Comparison of ENCODE assay signal across 8 cellular contexts in the genomic region with DNA sequence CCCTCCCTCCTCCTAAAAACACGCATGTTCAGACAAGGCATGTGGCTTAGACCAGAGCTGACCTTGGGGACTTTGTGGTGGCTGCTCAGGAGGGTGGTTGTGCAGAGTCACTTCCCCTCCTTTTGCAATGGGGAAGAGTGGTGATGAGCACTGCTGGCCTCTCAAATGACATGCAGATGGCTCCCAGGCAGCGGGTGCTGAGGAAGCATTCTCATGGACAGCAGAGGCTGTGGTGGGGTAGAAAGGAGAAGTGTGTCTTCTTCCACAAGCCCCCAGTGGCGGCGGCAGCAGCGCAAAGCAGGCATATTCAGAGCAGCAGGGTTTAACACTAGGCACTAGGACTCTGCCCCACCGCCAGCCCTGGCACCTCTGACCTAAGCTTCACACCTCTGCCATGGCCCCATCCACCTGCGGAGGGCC.
DNase-seq lines count a peak whose midpoint lies in the region; ATAC-seq and TF ChIP-seq lines count a peak whose summit lies in the region.

No MANE protein-coding gene starts in this region.

- peak; percentile 98 for DNase-seq in SKM-1 (lab: John Stamatoyannopoulos, UW; ENCODE audit: unreplicated experiment)
- no peak for DNase-seq in stimulated activated naive CD4-positive, alpha-beta T cell (lab: John Stamatoyannopoulos, UW)
- DNase-seq in NCI-H1930 (lab: John Stamatoyannopoulos, UW) = no peak
- no peak for DNase-seq in chondrocyte (ENCODE audit: low spot score)

- H3K9me3 Mint-ChIP-seq in chondrocyte (ENCODE audit: low read depth) = no peaks in the 10 kb centered on the region

- H3K27ac Mint-ChIP-seq in chondrocyte (ENCODE audit: unreplicated experiment) = no peak overlapping the region

- no peaks in the 10 kb centered on the region for H3K27me3 ChIP-seq in layer of hippocampus (ENCODE audit: control insufficient read depth, insufficient read depth, low read length)

- H3K4me3 Mint-ChIP-seq in chondrocyte (ENCODE audit: unreplicated experiment) = no peak overlapping the region

- peaks cover 1% of the 10 kb centered on the region for H3K36me3 Mint-ChIP-seq in chondrocyte (ENCODE audit: low read depth)

- no peaks in the 10 kb centered on the region for H3K27me3 Mint-ChIP-seq in chondrocyte (ENCODE audit: low read depth)

- TF ChIP-seq CTCF in chondrocyte (IDR thresholded peaks at IDR 0.05) = no peak

- peak; percentile 33 for ATAC-seq in GM18858 (IDR thresholded peaks at IDR 0.05; ENCODE audit: unreplicated experiment)
- ATAC-seq in HG02870 (IDR thresholded peaks at IDR 0.05; ENCODE audit: unreplicated experiment) = peak; percentile 32
- ATAC-seq in HG03457 (IDR thresholded peaks at IDR 0.05; ENCODE audit: unreplicated experiment) = no peak

- peak overlapping the region; percentile 60 for H3K27ac ChIP-seq in layer of hippocampus (ENCODE audit: low read depth, low read length)

- peaks cover 36% of the 10 kb centered on the region for H3K4me1 Mint-ChIP-seq in chondrocyte (ENCODE audit: low read depth)
